ENCODE assay signal across 8 cellular contexts in genomic region chr9:34072868-34073590, GRCh38. TPM values are rescaled to one million over a fixed set of nuclear protein-coding genes. Genes with fewer than 3 reads are reported as not detected.
DNase-seq lines count a peak whose midpoint lies in the region; ATAC-seq and TF ChIP-seq lines count a peak whose summit lies in the region.

No MANE protein-coding gene starts in this region.

- H3K36me3 ChIP-seq in HEK293 (ENCODE audit: control insufficient read depth in 2 of 2, insufficient read depth in 1 of 2, low read length in 2 of 2) (no peaks in the 10 kb centered on the region), SJCRH30 (no peaks in the 10 kb centered on the region), hepatocyte (replicated peaks; ENCODE audit: insufficient read depth, low read depth) (no peaks in the 10 kb centered on the region), stomach (no peaks in the 10 kb centered on the region)

- CTCF ChIA-PET in HEK293 (lab: Yijun Ruan, JAX), result interaction anchor here (0.6 to 3.4 kb wide), 51 partner anchors 8 to 541 kb away, joined by 3 to 47 read pairs (median 4); partner anchors contain the start of genes UBAP1 and UBAP2

- POLR2A ChIA-PET in HEK293 (lab: Yijun Ruan, JAX), result interaction anchor here (0.5 to 2.9 kb wide), 6 partner anchors 23 to 156 kb away, joined by 3 to 27 read pairs (median 4); partner anchors contain the start of genes DCAF12 and UBAP2

- H3K27me3 ChIP-seq in SJCRH30 (no peaks in the 10 kb centered on the region), hepatocyte (no peaks in the 10 kb centered on the region), stomach (no peaks in the 10 kb centered on the region)

- H3K4me3 ChIP-seq in HEK293 (ENCODE audit: low read depth, low read length) (no peak overlapping the region), SJCRH30 (no peak overlapping the region), hepatocyte (no peak overlapping the region), stomach (no peak overlapping the region)

- no peaks in the 10 kb centered on the region for H4K20me1 ChIP-seq in hepatocyte (ENCODE audit: insufficient read depth, poor library complexity, severe bottlenecking)

- peak overlapping the region; percentile 48 for H2AFZ ChIP-seq in hepatocyte

- H3K9me2 ChIP-seq in hepatocyte (replicated peaks; ENCODE audit: insufficient read depth), result no peaks in the 10 kb centered on the region

- no peak for TF ChIP-seq POLR2A in stomach (IDR thresholded peaks at IDR 0.05)

- peak overlapping the region; percentile 54 for H3K27ac ChIP-seq in HEK293 (ENCODE audit: extremely low read depth, low read depth, low read length)
- peak overlapping the region; percentile 3; the same call in 1 of the 2 replicates for H3K27ac ChIP-seq in SJCRH30
- H3K27ac ChIP-seq in hepatocyte, result peak overlapping the region; percentile 93
- H3K27ac ChIP-seq in stomach, result peak overlapping the region; percentile 34 to 82 (median 71)

- ATAC-seq in HG02870 (IDR thresholded peaks at IDR 0.05; ENCODE audit: unreplicated experiment) (no peak), GM18867 (IDR thresholded peaks at IDR 0.05; ENCODE audit: unreplicated experiment) (no peak)

- 0 out of 2 replicates have a peak, but pooled peaks cover 2% of the 10 kb centered on the region for H3K4me1 ChIP-seq in HEK293 (ENCODE audit: control insufficient read depth, insufficient read depth, low read length)
- peaks cover 21% of the 10 kb centered on the region for H3K4me1 ChIP-seq in SJCRH30
- H3K4me1 ChIP-seq in hepatocyte (ENCODE audit: insufficient read depth), result peaks cover 34% of the 10 kb centered on the region
- H3K4me1 ChIP-seq in stomach, result peaks cover 10 to 34% (median 24%) of the 10 kb centered on the region in 4 donors

- TF ChIP-seq EP300 in stomach (IDR thresholded peaks at IDR 0.05), result no peak

- peak overlapping the region; percentile 64 for H3K4me2 ChIP-seq in hepatocyte

- no peaks in the 10 kb centered on the region for H3K79me2 ChIP-seq in hepatocyte

- TF ChIP-seq CTCF in HEK293 (tag by site-specific recombination; IDR thresholded peaks at IDR 0.05) (no peak), hepatocyte (IDR thresholded peaks at IDR 0.05; ENCODE audit: poor library complexity) (no peak), stomach (IDR thresholded peaks at IDR 0.05) (no peak)

- intact Hi-C loops in stomach (cut with DNase I; ENCODE audit: low total_unique reads), result no loop called here

- H3K9me3 ChIP-seq in HEK293 (ENCODE audit: control insufficient read depth, insufficient read depth, low read depth, low read length) (no peaks in the 10 kb centered on the region), SJCRH30 (replicated peaks) (no peaks in the 10 kb centered on the region), hepatocyte (ENCODE audit: low read depth) (no peaks in the 10 kb centered on the region), stomach (no peaks in the 10 kb centered on the region)

- peak; percentile 48 to 66 for DNase-seq in SJCRH30
- DNase-seq in hepatocyte (ENCODE audit: low spot score), result peak; percentile 90
- peak; percentile 47 for DNase-seq in stomach
- no peak for DNase-seq in NCI-H345 (lab: John Stamatoyannopoulos, UW)
- DNase-seq in Ammon's horn (ENCODE audit: low spot score), result no peak

- WGBS in hepatocyte (ENCODE audit: low lambda C conversion rate, missing lambda C conversion rate), result 18% methylated on average over 5 of the region's 5 CpGs
- 14 to 29% (median 24%) methylated on average over 5 of the region's 5 CpGs for WGBS in stomach, 5 donors

TF ChIP-seq in HEK293, 187 proteins besides CTCF, POLR2A, EP300 and RAD21 (continues in another document):
- no peak for TF ChIP-seq ZNF391 (tag by site-specific recombination; IDR thresholded peaks at IDR 0.05; ENCODE audit: borderline replicate concordance, low read depth)
- no peak for TF ChIP-seq ZBTB10 (tag by site-specific recombination; IDR thresholded peaks at IDR 0.05)
- TF ChIP-seq KLF9 (tag by site-specific recombination; IDR thresholded peaks at IDR 0.05; ENCODE audit: low read depth), result no peak
- TF ChIP-seq, protein P1, sequence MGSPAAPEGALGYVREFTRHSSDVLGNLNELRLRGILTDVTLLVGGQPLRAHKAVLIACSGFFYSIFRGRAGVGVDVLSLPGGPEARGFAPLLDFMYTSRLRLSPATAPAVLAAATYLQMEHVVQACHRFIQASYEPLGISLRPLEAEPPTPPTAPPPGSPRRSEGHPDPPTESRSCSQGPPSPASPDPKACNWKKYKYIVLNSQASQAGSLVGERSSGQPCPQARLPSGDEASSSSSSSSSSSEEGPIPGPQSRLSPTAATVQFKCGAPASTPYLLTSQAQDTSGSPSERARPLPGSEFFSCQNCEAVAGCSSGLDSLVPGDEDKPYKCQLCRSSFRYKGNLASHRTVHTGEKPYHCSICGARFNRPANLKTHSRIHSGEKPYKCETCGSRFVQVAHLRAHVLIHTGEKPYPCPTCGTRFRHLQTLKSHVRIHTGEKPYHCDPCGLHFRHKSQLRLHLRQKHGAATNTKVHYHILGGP (tag by site-specific recombination; IDR thresholded peaks at IDR 0.05), result no peak
- TF ChIP-seq ZBTB21 (tag by site-specific recombination; IDR thresholded peaks at IDR 0.05), result no peak
- TF ChIP-seq ZNF48 (tag by site-specific recombination; IDR thresholded peaks at IDR 0.05), result no peak
- peak; percentile 53; the same call in 1 of the 2 replicates for TF ChIP-seq ZNF335 (tag by site-specific recombination; conservative IDR thresholded peaks at IDR 0.05)
- no peak for TF ChIP-seq HIC1 (tag by site-specific recombination; IDR thresholded peaks at IDR 0.05)
- TF ChIP-seq ZNF623 (tag by site-specific recombination; IDR thresholded peaks at IDR 0.05), result no peak
- TF ChIP-seq ZNF274 (IDR thresholded peaks at IDR 0.05; ENCODE audit: low read length), result no peak
- no peak for TF ChIP-seq ZNF274 (tag by site-specific recombination; IDR thresholded peaks at IDR 0.05; ENCODE audit: borderline replicate concordance)
- TF ChIP-seq HOXC10 (CRISPR knock-in tag; IDR thresholded peaks at IDR 0.05), result no peak
- TF ChIP-seq, protein P2, sequence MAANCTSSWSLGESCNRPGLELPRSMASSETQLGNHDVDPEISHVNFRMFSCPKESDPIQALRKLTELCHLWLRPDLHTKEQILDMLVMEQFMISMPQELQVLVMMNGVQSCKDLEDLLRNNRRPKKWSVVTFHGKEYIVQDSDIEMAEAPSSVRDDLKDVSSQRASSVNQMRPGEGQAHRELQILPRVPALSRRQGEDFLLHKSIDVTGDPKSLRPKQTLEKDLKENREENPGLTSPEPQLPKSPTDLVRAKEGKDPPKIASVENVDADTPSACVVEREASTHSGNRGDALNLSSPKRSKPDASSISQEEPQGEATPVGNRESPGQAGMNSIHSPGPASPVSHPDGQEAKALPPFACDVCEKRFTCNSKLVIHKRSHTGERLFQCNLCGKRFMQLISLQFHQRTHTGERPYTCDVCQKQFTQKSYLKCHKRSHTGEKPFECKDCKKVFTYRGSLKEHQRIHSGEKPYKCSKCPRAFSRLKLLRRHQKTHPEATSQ (tag by site-specific recombination; IDR thresholded peaks at IDR 0.05), result no peak

RNA-seq across cellular contexts. Expression of gene UBAP2, which starts 24.3 kb away (rescaled TPM):
- 17.0 and 17.1 TPM in 2 replicates for total RNA-seq in SJCRH30 (2014; rRNA removed; shearing (Covaris generic))
- total RNA-seq in hepatocyte, result 22.9 and 24.9 TPM in 2 replicates
- 22.4 and 31.2 TPM in 2 replicates for polyA plus RNA-seq in hepatocyte
- total RNA-seq in stomach, result 10 to 100 TPM; 11.6 to 82.9 (median 37.1) TPM
- 10 to 100 TPM in 2 of 3 donors, 1 to 10 TPM in 1; 7.0 to 12.5 (median 10.1) TPM for polyA plus RNA-seq in stomach

RNA-seq across cellular contexts. Expression of gene DCAF12, which starts 53.5 kb away (rescaled TPM):
- 36.8 and 40.3 TPM in 2 replicates for total RNA-seq in SJCRH30 (2014; rRNA removed; shearing (Covaris generic))
- total RNA-seq in hepatocyte (34.8 and 43.3 TPM in 2 replicates), stomach (10 to 100 TPM in 4 of 5 donors, 1 to 10 TPM in 1; 4.1 to 54.3 (median 29.1) TPM)
- polyA plus RNA-seq in hepatocyte (23.9 and 28.6 TPM in 2 replicates), stomach (10 to 100 TPM in 2 of 3 donors, 1 to 10 TPM in 1; 9.7 to 20.0 (median 19.6) TPM)

Comparison
In these comparisons a context has a peak if more than half of its experiments do, and no peak if none do; other contexts are left out.
1. H3K27ac ChIP-seq: peak in every context shown above with its lines; median percentile 93 in hepatocyte; 71 in stomach; 54 in HEK293; 3 in SJCRH30.
2. DNase-seq: peak in SJCRH30 (2 of 2), hepatocyte (single experiment) and stomach (single experiment); none in NCI-H345 (single experiment) and Ammon's horn (single experiment).